Comparison of ENCODE assay signal across 8 cellular contexts in the genomic region with DNA sequence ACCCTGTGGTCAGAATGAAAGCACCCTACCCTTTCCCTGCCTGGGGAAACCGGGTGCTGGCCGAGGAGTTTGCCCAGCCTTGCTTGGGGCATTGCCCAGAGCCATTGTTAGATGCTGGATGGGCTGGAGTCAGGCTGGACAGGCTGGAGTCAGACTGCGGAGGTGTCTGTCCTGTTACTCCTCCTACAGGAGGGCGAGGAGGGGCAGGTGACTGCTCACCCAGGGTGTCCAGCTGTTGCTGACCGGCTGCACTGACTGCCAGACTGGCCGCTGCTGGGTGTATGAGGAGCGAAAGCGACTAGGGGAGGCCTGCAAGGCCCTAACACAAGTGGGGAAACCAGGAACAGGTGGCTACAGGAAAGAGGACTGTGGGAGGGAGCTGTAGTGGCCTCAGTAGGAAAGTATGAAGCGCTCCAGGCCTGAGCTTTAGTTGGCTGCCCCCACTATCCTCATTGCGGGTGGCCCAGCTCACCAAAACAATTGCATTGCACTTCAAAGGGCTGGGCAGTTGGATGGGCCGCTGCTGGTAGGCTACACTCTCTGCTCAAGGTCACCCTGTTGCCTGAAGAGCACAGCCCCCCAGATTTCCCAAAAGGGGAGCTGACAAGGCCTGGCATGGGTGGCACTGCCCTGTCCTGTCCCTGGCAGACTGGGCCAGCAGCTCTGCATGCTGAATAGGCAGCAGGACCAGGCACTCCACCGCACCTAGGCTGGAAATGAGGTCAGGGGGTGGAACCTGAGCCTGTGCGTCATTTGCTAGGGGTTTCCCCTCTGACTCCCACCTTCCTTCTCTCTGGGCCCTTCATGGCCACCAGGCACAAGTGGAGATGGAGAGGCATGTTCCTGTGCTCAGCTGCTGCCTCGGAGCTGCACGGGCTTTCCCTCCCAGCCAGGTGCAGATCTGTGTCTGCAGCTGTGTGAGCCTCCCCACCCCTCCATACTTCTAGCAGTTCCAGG. TPM values are rescaled to one million over a fixed set of nuclear protein-coding genes. Genes with fewer than 3 reads are reported as not detected.
DNase-seq lines count a peak whose midpoint lies in the region; ATAC-seq lines count a peak whose summit lies in the region.

No MANE protein-coding gene starts in this region.

- H3K4me3 ChIP-seq in SJCRH30: no peak overlapping the region

- H3K27ac Mint-ChIP-seq in activated naive CD8-positive, alpha-beta T cell: peak overlapping the region; percentile 75

- H3K36me3 ChIP-seq in SJCRH30: no peaks in the 10 kb centered on the region

- H3K27me3 ChIP-seq in SJCRH30: no peaks in the 10 kb centered on the region

- H3K4me3 Mint-ChIP-seq in activated naive CD8-positive, alpha-beta T cell: no peak overlapping the region

- no peaks in the 10 kb centered on the region for H3K36me3 Mint-ChIP-seq in activated naive CD8-positive, alpha-beta T cell

- no peaks in the 10 kb centered on the region for H3K9me3 Mint-ChIP-seq in activated naive CD8-positive, alpha-beta T cell (ENCODE audit: low read depth)

- ATAC-seq in GM19351 (IDR thresholded peaks at IDR 0.05; ENCODE audit: unreplicated experiment): peak; percentile 76
- no peak for ATAC-seq in HG03039 (IDR thresholded peaks at IDR 0.05; ENCODE audit: unreplicated experiment)
- ATAC-seq in GM19467 (IDR thresholded peaks at IDR 0.05; ENCODE audit: unreplicated experiment): no peak

- peaks cover 40% of the 10 kb centered on the region for H3K4me1 Mint-ChIP-seq in activated naive CD8-positive, alpha-beta T cell (ENCODE audit: low read depth)

- peak; percentile 43 to 64 for DNase-seq in SJCRH30
- peak; percentile 69 to 79 for DNase-seq in stimulated activated CD4-positive, alpha-beta T cell treated with anti-CD3 and anti-CD28 coated beads, Interleukin-15, amount 100 ng/mL, for 48 hours (ENCODE audit: low read depth in 2 of 2)
- DNase-seq in DMS 273 (lab: John Stamatoyannopoulos, UW; ENCODE audit: unreplicated experiment): no peak
- DNase-seq in SK-N-DZ (ENCODE audit: low spot score): no peak

- no peak overlapping the region for H3K27ac ChIP-seq in SJCRH30

- H3K27me3 Mint-ChIP-seq in activated naive CD8-positive, alpha-beta T cell: no peaks in the 10 kb centered on the region

- no peaks in the 10 kb centered on the region for H3K9me3 ChIP-seq in SJCRH30 (replicated peaks)

- peaks cover 7% of the 10 kb centered on the region; the same call in 1 of the 2 replicates for H3K4me1 ChIP-seq in SJCRH30

RNA-seq across cellular contexts. Expression of gene LDHD, which starts 18.4 kb away (rescaled TPM):
- total RNA-seq in SJCRH30 (2014; rRNA removed; shearing (Covaris generic)): 0.08 TPM in 1 of 2 replicates, not detected in the other
- polyA plus RNA-seq in SK-N-DZ (2014; cell fraction: cytosol; rRNA removed): 0.29 and 0.31 TPM in 2 replicates
- 2.2 and 3.5 TPM in 2 replicates for polyA plus RNA-seq in SK-N-DZ (2014; cell fraction: nucleus; rRNA removed)

RNA-seq across cellular contexts. Expression of gene ZFP1, which starts 50.1 kb away (rescaled TPM):
- 8.4 and 10.9 TPM in 2 replicates for total RNA-seq in SJCRH30 (2014; rRNA removed; shearing (Covaris generic))
- 18.0 and 18.2 TPM in 2 replicates for polyA plus RNA-seq in SK-N-DZ (2014; cell fraction: cytosol; rRNA removed)
- 11.1 and 12.0 TPM in 2 replicates for polyA plus RNA-seq in SK-N-DZ (2014; cell fraction: nucleus; rRNA removed)

Comparison
In these comparisons a context has a peak if more than half of its experiments do, and no peak if none do; other contexts are left out.
1. DNase-seq: peak in SJCRH30 (2 of 2) and stimulated activated CD4-positive, alpha-beta T cell treated with anti-CD3 and anti-CD28 coated beads, Interleukin-15, amount 100 ng/mL, for 48 hours (2 of 2); none in DMS 273 (single experiment) and SK-N-DZ (single experiment).